8 cellular contexts compared by ENCODE assay signal in genomic region chr3:71725279-71725991, GRCh38. TPM values are rescaled to one million over a fixed set of nuclear protein-coding genes. Genes with fewer than 3 reads are reported as not detected.
DNase-seq lines count a peak whose midpoint lies in the region; ATAC-seq and TF ChIP-seq lines count a peak whose summit lies in the region.

Gene EIF4E3, minus strand, starts transcription at chr3:71725402. Its CDS starts 35 bp downstream, at chr3:71725367.

- H3K36me3 ChIP-seq in BE2C (no peaks in the 10 kb centered on the region), mucosa of rectum (ENCODE audit: control insufficient read depth in 2 of 2, insufficient read depth in 2 of 2, low read length in 2 of 2) (no peaks in the 10 kb centered on the region)

- peak within 1 kb of the TSS; percentile 95 for H3K4me3 Mint-ChIP-seq in activated CD8-positive, alpha-beta T cell treated with anti-CD3 and anti-CD28 coated beads, Interleukin-2, amount 10 ng/mL, durations not matched to agents 7 days and 5 days

- peaks cover 6% of the 10 kb centered on the region for H3K27me3 ChIP-seq in BE2C
- H3K27me3 ChIP-seq in mucosa of rectum (ENCODE audit: control insufficient read depth in 2 of 2, insufficient read depth in 2 of 2, low read length in 2 of 2), result no peaks in the 10 kb centered on the region

- peak within 1 kb of the TSS; percentile 79 to 81 for H3K9ac ChIP-seq in mucosa of rectum (ENCODE audit: low read depth in 1 of 2, low read length in 2 of 2)

- POLR2A ChIA-PET in activated CD8-positive, alpha-beta T cell treated with anti-CD3 and anti-CD28 coated beads, Interleukin-2, amount 10 ng/mL, durations not matched to agents 7 days and 5 days (lab: Charles Lee), result interaction anchor here (1.0 kb wide), 1 partner anchor 661 kb away, joined by 3 read pairs; no protein-coding TSS in a partner anchor

- H3K4me1 ChIP-seq in BE2C (peaks cover 6% of the 10 kb centered on the region; the same call in 1 of the 2 replicates), mucosa of rectum (ENCODE audit: control insufficient read depth in 2 of 2, insufficient read depth in 2 of 2, low read length in 2 of 2) (peaks cover 6 to 23% of the 10 kb centered on the region in 2 donors)

- peak within 1 kb of the TSS; percentile 73 for H3K4me3 ChIP-seq in BE2C (ENCODE audit: low read depth, low read length)
- peak within 1 kb of the TSS; percentile 66 for H3K4me3 ChIP-seq in epithelial cell of esophagus (ENCODE audit: low read length)
- peak within 1 kb of the TSS; percentile 85 to 93 for H3K4me3 ChIP-seq in mucosa of rectum (ENCODE audit: low read length in 2 of 2)

- DNase-seq in BE2C, result peak; percentile 50
- peak; percentile 40 for DNase-seq in activated CD8-positive, alpha-beta T cell treated with anti-CD3 and anti-CD28 coated beads, Interleukin-2, amount 10 ng/mL, durations not matched to agents 7 days and 5 days
- peak; percentile 34 for DNase-seq in epithelial cell of esophagus (ENCODE audit: low read depth)
- no peak for DNase-seq in HPDE6-E6E7 (ENCODE audit: extremely low spot score)

- H3K9me3 ChIP-seq in BE2C (no peaks in the 10 kb centered on the region), mucosa of rectum (ENCODE audit: control insufficient read depth in 2 of 2, low read length in 2 of 2) (no peaks in the 10 kb centered on the region)

- TF ChIP-seq CTCF in BE2C (IDR thresholded peaks at IDR 0.05; ENCODE audit: low read depth, low read length) (no peak), epithelial cell of esophagus (IDR thresholded peaks at IDR 0.05; ENCODE audit: insufficient read depth, low read depth, low read length, missing control alignments) (no peak)

- CTCF ChIA-PET in activated CD8-positive, alpha-beta T cell treated with anti-CD3 and anti-CD28 coated beads, Interleukin-2, amount 10 ng/mL, durations not matched to agents 7 days and 5 days (lab: Charles Lee), result interaction anchor here (1.1 to 1.8 kb wide), 2 partner anchors 14 to 44 kb away, joined by 3 to 5 read pairs; no protein-coding TSS in a partner anchor

- peak within 1 kb of the TSS; percentile 79 to 80 for H3K27ac ChIP-seq in mucosa of rectum (ENCODE audit: low read depth in 2 of 2, low read length in 2 of 2)
- peak within 1 kb of the TSS; percentile 63 for H3K27ac ChIP-seq in temporal lobe (ENCODE audit: low read depth, low read length)

- no peak for TF ChIP-seq EP300 in Ishikawa (IDR thresholded peaks at IDR 0.05; ENCODE audit: borderline replicate concordance)

- no peaks in the 10 kb centered on the region for H3K9me3 Mint-ChIP-seq in activated CD8-positive, alpha-beta T cell treated with anti-CD3 and anti-CD28 coated beads, Interleukin-2, amount 10 ng/mL, durations not matched to agents 7 days and 5 days (ENCODE audit: insufficient read depth)

- no peaks in the 10 kb centered on the region for H3K27me3 Mint-ChIP-seq in activated CD8-positive, alpha-beta T cell treated with anti-CD3 and anti-CD28 coated beads, Interleukin-2, amount 10 ng/mL, durations not matched to agents 7 days and 5 days (ENCODE audit: low read depth)

- H3K4me1 Mint-ChIP-seq in activated CD8-positive, alpha-beta T cell treated with anti-CD3 and anti-CD28 coated beads, Interleukin-2, amount 10 ng/mL, durations not matched to agents 7 days and 5 days (ENCODE audit: low read depth), result peaks cover 63% of the 10 kb centered on the region

- TF ChIP-seq RAD21 in Ishikawa (IDR thresholded peaks at IDR 0.05; ENCODE audit: low read depth), result no peak

- peak within 1 kb of the TSS; percentile 96 for H3K27ac Mint-ChIP-seq in activated CD8-positive, alpha-beta T cell treated with anti-CD3 and anti-CD28 coated beads, Interleukin-2, amount 10 ng/mL, durations not matched to agents 7 days and 5 days

- ATAC-seq in GM19351 (IDR thresholded peaks at IDR 0.05; ENCODE audit: unreplicated experiment), result peak; percentile 54
- peak; percentile 56 for ATAC-seq in activated CD8-positive, alpha-beta T cell treated with anti-CD3 and anti-CD28 coated beads, Interleukin-2, amount 10 ng/mL, durations not matched to agents 7 days and 5 days

- H3K36me3 Mint-ChIP-seq in activated CD8-positive, alpha-beta T cell treated with anti-CD3 and anti-CD28 coated beads, Interleukin-2, amount 10 ng/mL, durations not matched to agents 7 days and 5 days (ENCODE audit: low read depth), result peaks cover 21% of the 10 kb centered on the region

TF ChIP-seq in Ishikawa, 13 proteins besides CTCF, POLR2A, EP300 and RAD21:
- peak; percentile 67; the same call in 1 of the 2 replicates for TF ChIP-seq YY1 (IDR thresholded peaks at IDR 0.05; ENCODE audit: low read depth)
- no peak for TF ChIP-seq TEAD4 (IDR thresholded peaks at IDR 0.05)
- TF ChIP-seq ZBTB7A (IDR thresholded peaks at IDR 0.05; ENCODE audit: low read depth), result 0 out of 2 replicates have a peak, but pooled peaks have one; percentile 18

RNA-seq across cellular contexts. Expression of gene EIF4E3, which starts in this region (rescaled TPM):
- polyA plus RNA-seq in BE2C (2012; ENCODE audit: insufficient read depth, insufficient read length, low read depth), result 0.88 TPM
- 10 to 100 TPM; 56.5 to 59.4 TPM for total RNA-seq in activated CD8-positive, alpha-beta T cell treated with anti-CD3 and anti-CD28 coated beads, Interleukin-2, amount 10 ng/mL, durations not matched to agents 7 days and 5 days
- total RNA-seq in temporal lobe, result 21.4 TPM
